In the genomic region with DNA sequence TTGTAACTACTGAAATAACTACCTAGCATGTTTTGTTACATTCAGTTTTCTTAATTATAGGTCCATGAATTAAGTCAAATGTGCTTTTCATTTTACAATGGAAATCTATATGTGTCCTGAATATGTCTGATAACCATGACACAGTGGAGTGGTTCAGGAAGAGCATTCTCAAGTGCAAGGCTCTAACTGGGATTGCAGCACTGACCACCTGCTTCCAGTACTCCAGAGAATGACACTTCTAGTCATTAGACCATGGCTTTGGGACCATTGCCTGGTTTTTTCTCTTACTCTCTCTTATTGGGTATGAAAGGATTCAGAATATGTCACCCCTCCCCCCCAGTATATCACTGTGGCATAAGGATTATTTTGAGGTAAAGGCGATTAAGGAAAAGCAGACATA, we compare ENCODE assay signal across 16 cellular contexts.
"Had no signal": no experiment of that assay in that cellular context is flagged by ENCODE, and none has a peak within 500 bp of the region (broad histone marks: within the 10 kb centered on the region; RNA-seq: fewer than 3 reads in every experiment).

No MANE protein-coding gene starts in this region.

- H3K4me3 ChIP-seq: gastrocnemius medialis, heart left ventricle, lung had no signal

- H3K9me3 ChIP-seq: gastrocnemius medialis, heart left ventricle had no signal

- H3K27ac ChIP-seq: gastrocnemius medialis, heart left ventricle, VCaP had no signal

- ATAC-seq: esophagus mucosa, gastrocnemius medialis, heart left ventricle, left lobe of liver had no signal

- DNase-seq: activated CD4-positive, alpha-beta T cell treated with anti-CD3 and anti-CD28 coated beads, Interleukin-2, amount 50 U/mL, for 48 hours; activated T-cell treated with anti-CD3 and anti-CD28 coated beads for 4 hours; effector CD4-positive, alpha-beta T cell; gastrocnemius medialis; heart left ventricle; kidney; midbrain; nephron progenitor cell; occipital lobe; posterior cingulate gyrus; retina; stimulated activated naive CD4-positive, alpha-beta T cell had no signal

- H3K27me3 ChIP-seq: gastrocnemius medialis, heart left ventricle had no signal

- H3K36me3 ChIP-seq: gastrocnemius medialis, heart left ventricle had no signal
